12 cellular contexts compared by ENCODE assay signal in the genomic region with DNA sequence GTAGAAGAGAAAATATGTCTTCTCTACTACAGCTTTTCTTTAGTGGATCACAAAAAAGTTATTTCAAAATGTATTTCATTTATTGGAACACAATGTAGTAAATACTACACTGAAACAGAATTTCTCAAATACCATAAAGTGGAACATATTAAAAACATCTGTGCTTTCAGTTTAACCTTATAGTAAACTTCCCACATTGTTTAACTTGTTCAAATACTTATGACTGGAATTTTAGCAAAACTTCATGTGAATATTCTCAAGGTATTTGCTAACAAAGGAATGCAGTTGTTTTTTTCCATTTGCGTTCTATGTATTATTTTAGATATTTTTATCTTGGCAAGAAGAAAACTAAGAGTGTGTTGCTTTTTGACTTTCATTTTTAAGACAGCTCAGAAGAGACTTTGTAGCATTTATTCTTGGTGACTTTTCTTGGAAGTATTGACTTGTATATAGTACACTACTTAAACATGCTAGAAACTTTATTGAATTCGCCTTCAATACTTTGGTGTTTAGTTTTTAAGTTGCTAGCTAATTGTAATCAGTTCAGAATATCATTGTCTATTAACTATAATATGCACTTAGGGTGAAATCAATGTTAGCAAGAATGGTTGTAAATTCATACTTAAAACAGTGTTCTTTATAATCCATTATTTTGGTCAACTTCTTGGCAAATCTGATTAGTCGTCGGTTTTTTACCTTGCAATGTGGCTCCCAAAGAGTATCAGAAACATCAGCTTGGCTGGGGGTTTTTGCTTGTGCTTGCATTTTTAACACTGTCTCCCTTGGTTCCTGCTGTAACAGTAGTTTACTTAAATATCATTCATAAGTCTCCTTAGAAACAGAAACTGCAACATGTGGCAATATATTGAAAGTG. TPM values are rescaled to one million over a fixed set of nuclear protein-coding genes. Genes with fewer than 3 reads are reported as not detected.
DNase-seq lines count a peak whose midpoint lies in the region; ATAC-seq lines count a peak whose summit lies in the region.
"Had no signal": no experiment of that assay in that cellular context is flagged by ENCODE, and none has a peak within 500 bp of the region (broad histone marks: within the 10 kb centered on the region; RNA-seq: fewer than 3 reads in every experiment).

No MANE protein-coding gene starts in this region.

- peaks cover 25% of the 10 kb centered on the region for H3K4me1 ChIP-seq in CD8-positive, alpha-beta memory T cell (ENCODE audit: insufficient read depth, low read length)
- H3K4me1 ChIP-seq in muscle layer of colon (ENCODE audit: insufficient read depth, low read length): peaks cover 58% of the 10 kb centered on the region

- H3K27me3 Mint-ChIP-seq in CD8-positive, alpha-beta memory T cell: peaks cover 5 to 24% of the 10 kb centered on the region in 2 donors
- peaks cover 43% of the 10 kb centered on the region for H3K27me3 Mint-ChIP-seq in stimulated activated naive CD8-positive, alpha-beta T cell treated with anti-CD3 and anti-CD28 coated beads, Interleukin-15, amount 100 ng/mL, for 72 hours

- POLR2A ChIA-PET in CD8-positive, alpha-beta memory T cell (lab: Charles Lee): no interaction called here

- H3K4me3 ChIP-seq in CD8-positive, alpha-beta memory T cell (ENCODE audit: low read length): peak overlapping the region; percentile 7
- H3K4me3 ChIP-seq in SK-N-MC: peak overlapping the region; percentile 72
- no peak overlapping the region for H3K4me3 ChIP-seq in muscle layer of colon (ENCODE audit: low read depth in 1 of 2, low read length in 2 of 2)

- no peak for DNase-seq in CD8-positive, alpha-beta memory T cell
- DNase-seq in SK-N-MC (ENCODE audit: low read depth, low spot score) (peak; percentile 72), caudate nucleus (lab: John Stamatoyannopoulos, UW) (no peak)
- DNase-seq in activated CD4-positive, alpha-beta T cell treated with anti-CD3 and anti-CD28 coated beads for 1 hour: no peak
- DNase-seq in stimulated activated naive CD8-positive, alpha-beta T cell treated with anti-CD3 and anti-CD28 coated beads, Interleukin-15, amount 100 ng/mL, for 72 hours: no peak
- DNase-seq: activated naive CD4-positive, alpha-beta T cell treated with Interleukin-2 at 50 U/mL for 16 hours; CD8-positive, alpha-beta T cell; T-helper 17 cell had no signal

- H3K27ac ChIP-seq in CD8-positive, alpha-beta memory T cell (ENCODE audit: low read depth, low read length): peak overlapping the region; percentile 64
- peak overlapping the region; percentile 99 for H3K27ac ChIP-seq in SK-N-MC
- H3K27ac ChIP-seq in muscle layer of colon (ENCODE audit: low read depth, low read length): peak overlapping the region; percentile 39
- H3K27ac ChIP-seq in caudate nucleus (ENCODE audit: low read depth, low read length): no peak overlapping the region

- ATAC-seq in GM21717 (IDR thresholded peaks at IDR 0.05; ENCODE audit: unreplicated experiment): peak; percentile 37
- ATAC-seq in GM21526 (IDR thresholded peaks at IDR 0.05; ENCODE audit: low FRiP score, unreplicated experiment): no peak
- no peak for ATAC-seq in stimulated activated naive CD8-positive, alpha-beta T cell treated with anti-CD3 and anti-CD28 coated beads, Interleukin-15, amount 100 ng/mL, for 72 hours
- ATAC-seq: CD8-positive, alpha-beta T cell; T-helper 17 cell had no signal

- no peaks in the 10 kb centered on the region for H3K9me3 ChIP-seq in CD8-positive, alpha-beta memory T cell (ENCODE audit: low read length)
- no peaks in the 10 kb centered on the region for H3K9me3 ChIP-seq in SK-N-MC (ENCODE audit: low read depth, low read length)
- no peaks in the 10 kb centered on the region for H3K9me3 ChIP-seq in muscle layer of colon (ENCODE audit: low read length)

- H3K36me3 Mint-ChIP-seq in CD8-positive, alpha-beta memory T cell: peaks cover 0 to 1% (median 0%) of the 10 kb centered on the region in 3 donors
- H3K36me3 Mint-ChIP-seq: CD8-positive, alpha-beta T cell had no signal

- peaks cover 5% of the 10 kb centered on the region for H3K27me3 ChIP-seq in CD8-positive, alpha-beta memory T cell (ENCODE audit: insufficient read depth, low read length, poor library complexity, severe bottlenecking)
- no peaks in the 10 kb centered on the region for H3K27me3 ChIP-seq in muscle layer of colon (ENCODE audit: control insufficient read depth in 1 of 2, insufficient read depth in 2 of 2, low read length in 2 of 2)

- H3K36me3 ChIP-seq in CD8-positive, alpha-beta memory T cell (ENCODE audit: insufficient read depth, low read length): no peaks in the 10 kb centered on the region
- H3K36me3 ChIP-seq in SK-N-MC (ENCODE audit: insufficient read depth, low read length): no peaks in the 10 kb centered on the region
- H3K36me3 ChIP-seq in muscle layer of colon (ENCODE audit: insufficient read depth, low read length): no peaks in the 10 kb centered on the region

- peak overlapping the region; percentile 82 for H3K9ac ChIP-seq in SK-N-MC (ENCODE audit: insufficient read length)
- no peak overlapping the region for H3K9ac ChIP-seq in muscle layer of colon (ENCODE audit: low read length)

- H3K4me3 Mint-ChIP-seq in CD8-positive, alpha-beta memory T cell: no peak overlapping the region
- H3K4me3 Mint-ChIP-seq in stimulated activated naive CD8-positive, alpha-beta T cell treated with anti-CD3 and anti-CD28 coated beads, Interleukin-15, amount 100 ng/mL, for 72 hours: no peak overlapping the region
- H3K4me3 Mint-ChIP-seq: CD8-positive, alpha-beta T cell; T-helper 17 cell had no signal

- CTCF ChIA-PET in CD8-positive, alpha-beta memory T cell (lab: Charles Lee): no interaction called here

- no peaks in the 10 kb centered on the region for H3K9me3 Mint-ChIP-seq in CD8-positive, alpha-beta memory T cell
- H3K9me3 Mint-ChIP-seq in stimulated activated naive CD8-positive, alpha-beta T cell treated with anti-CD3 and anti-CD28 coated beads, Interleukin-15, amount 100 ng/mL, for 72 hours: no peaks in the 10 kb centered on the region
- H3K9me3 Mint-ChIP-seq: CD8-positive, alpha-beta T cell had no signal

- H3K27ac Mint-ChIP-seq in CD8-positive, alpha-beta memory T cell: no peak overlapping the region
- H3K27ac Mint-ChIP-seq in stimulated activated naive CD8-positive, alpha-beta T cell treated with anti-CD3 and anti-CD28 coated beads, Interleukin-15, amount 100 ng/mL, for 72 hours: no peak overlapping the region
- H3K27ac Mint-ChIP-seq: CD8-positive, alpha-beta T cell; T-helper 17 cell had no signal

- H3K4me1 Mint-ChIP-seq in CD8-positive, alpha-beta memory T cell: peaks cover 1 to 11% (median 8%) of the 10 kb centered on the region in 3 donors
- H3K4me1 Mint-ChIP-seq in stimulated activated naive CD8-positive, alpha-beta T cell treated with anti-CD3 and anti-CD28 coated beads, Interleukin-15, amount 100 ng/mL, for 72 hours: peaks cover 28% of the 10 kb centered on the region

RNA-seq across cellular contexts. Expression of gene RHOBTB3, which starts 5.0 kb away (rescaled TPM):
- under 1 TPM; 0.33 to 0.48 TPM for total RNA-seq in CD8-positive, alpha-beta memory T cell
- polyA plus RNA-seq in CD8-positive, alpha-beta memory T cell: 2.4 TPM

RNA-seq across cellular contexts. Expression of gene SPATA9, which starts 43.4 kb away (rescaled TPM):
- total RNA-seq in CD8-positive, alpha-beta memory T cell: not detected
- polyA plus RNA-seq in CD8-positive, alpha-beta memory T cell: not detected
- total RNA-seq: CD8-positive, alpha-beta T cell; mononuclear cell; T-helper 17 cell had no signal

Comparison
In these comparisons a context has a peak if more than half of its experiments do, and no peak if none do; other contexts are left out.
1. H3K4me3 ChIP-seq: peak in CD8-positive, alpha-beta memory T cell (single experiment) and SK-N-MC (single experiment); none in muscle layer of colon (0 of 2).